In the genomic region with DNA sequence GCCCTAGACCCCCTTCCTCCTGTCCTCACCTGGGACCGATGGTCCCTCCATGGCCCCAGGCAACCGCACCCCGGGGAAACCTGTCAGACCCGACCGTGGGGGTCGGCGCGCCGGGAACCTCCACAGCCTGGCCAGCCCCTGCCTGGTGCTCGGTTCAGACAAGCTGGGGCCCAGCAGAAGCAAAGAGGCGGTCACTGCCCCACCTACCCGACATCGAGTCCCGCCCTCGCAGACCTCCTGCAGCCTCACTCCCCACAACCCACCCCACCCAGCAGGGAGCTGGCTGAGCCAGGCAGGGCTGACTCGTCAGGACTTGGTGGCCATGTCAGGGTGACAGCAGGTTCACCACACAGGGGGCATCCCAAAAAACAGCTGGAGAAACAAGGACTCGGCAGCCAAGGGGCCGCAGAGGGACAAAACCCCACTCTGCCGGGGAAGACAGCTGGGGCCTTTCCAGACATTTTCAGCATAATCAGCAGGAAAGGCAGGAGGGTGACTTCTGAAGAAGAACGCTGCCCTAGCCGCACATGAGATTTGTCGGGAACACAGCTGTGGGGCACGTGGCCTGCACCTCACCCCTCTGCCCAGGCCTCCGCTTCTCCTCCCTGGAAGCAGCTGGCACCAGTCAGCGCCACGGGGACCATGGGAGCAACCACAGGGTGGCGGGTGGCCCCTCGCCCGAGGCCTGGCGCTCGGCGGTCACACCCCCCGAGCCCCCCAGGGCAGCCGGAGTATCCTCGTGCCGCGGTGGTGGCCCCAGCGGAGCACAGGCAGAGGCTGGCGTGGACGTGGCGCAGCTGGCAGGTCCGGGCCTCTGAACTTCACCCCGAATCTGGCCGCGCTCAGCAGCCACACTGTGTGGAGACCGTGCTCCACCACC, we compare ENCODE assay signal across 18 cellular contexts. TPM values are rescaled to one million over a fixed set of nuclear protein-coding genes. Genes with fewer than 3 reads are reported as not detected.
DNase-seq lines count a peak whose midpoint lies in the region; ATAC-seq, FAIRE-seq and TF ChIP-seq lines count a peak whose summit lies in the region.
"Had no signal": no experiment of that assay in that cellular context is flagged by ENCODE, and none has a peak within 500 bp of the region (broad histone marks: within the 10 kb centered on the region; RNA-seq: fewer than 3 reads in every experiment).

No MANE protein-coding gene starts in this region.

- no peak for ATAC-seq in A549
- no peak for ATAC-seq in central memory CD8-positive, alpha-beta T cell (replicated peaks; ENCODE audit: extremely low read depth, poor library complexity, severe bottlenecking)
- ATAC-seq in psoas muscle: no peak
- ATAC-seq in activated naive CD4-positive, alpha-beta T cell treated with anti-CD3 and anti-CD28 coated beads, Interleukin-2, amount 50 U/mL, for 72 hours: no peak

- H3K27ac ChIP-seq in A549 (peak overlapping the region in 1 of 2 experiments; percentile 15; a peak in 2 of 6 replicates), HEK293 (ENCODE audit: extremely low read depth, low read depth, low read length) (no peak overlapping the region), psoas muscle (peak overlapping the region; percentile 66), sigmoid colon (no peak overlapping the region), stomach (no peak overlapping the region)

- H3K4me2 ChIP-seq in A549: no peak overlapping the region

- H3K4me1 ChIP-seq in A549: peaks cover 22% of the 10 kb centered on the region
- 0 out of 2 replicates have a peak, but pooled peaks cover 3% of the 10 kb centered on the region for H3K4me1 ChIP-seq in HEK293 (ENCODE audit: control insufficient read depth, insufficient read depth, low read length)
- H3K4me1 ChIP-seq in psoas muscle: peaks cover 10% of the 10 kb centered on the region
- H3K4me1 ChIP-seq in sigmoid colon: peaks cover 0 to 19% (median 16%) of the 10 kb centered on the region in 4 donors
- H3K4me1 ChIP-seq in stomach: peaks cover 14 to 21% (median 20%) of the 10 kb centered on the region in 4 donors

- H3K9me3 ChIP-seq in A549: no peaks in the 10 kb centered on the region
- no peaks in the 10 kb centered on the region for H3K9me3 ChIP-seq in HEK293 (ENCODE audit: control insufficient read depth, insufficient read depth, low read depth, low read length)
- H3K9me3 ChIP-seq in psoas muscle: no peaks in the 10 kb centered on the region
- no peaks in the 10 kb centered on the region for H3K9me3 ChIP-seq in sigmoid colon
- H3K9me3 ChIP-seq in stomach: no peaks in the 10 kb centered on the region

- TF ChIP-seq EP300 in A549 (IDR thresholded peaks at IDR 0.05) (no peak), sigmoid colon (IDR thresholded peaks at IDR 0.05) (no peak), stomach (IDR thresholded peaks at IDR 0.05) (no peak)

- TF ChIP-seq POLR2A in A549 (IDR thresholded peaks at IDR 0.05; ENCODE audit: low read length) (no peak), sigmoid colon (IDR thresholded peaks at IDR 0.05) (no peak), stomach (IDR thresholded peaks at IDR 0.05) (no peak)

- H3K27me3 ChIP-seq in psoas muscle (ENCODE audit: insufficient read depth in 3 of 3, low read length in 2 of 3) (no peaks in the 10 kb centered on the region), sigmoid colon (no peaks in the 10 kb centered on the region), stomach (no peaks in the 10 kb centered on the region)

- H3K27ac Mint-ChIP-seq in central memory CD8-positive, alpha-beta T cell (ENCODE audit: low read depth): peak overlapping the region; percentile 74
- H3K27ac Mint-ChIP-seq in activated naive CD4-positive, alpha-beta T cell treated with anti-CD3 and anti-CD28 coated beads, Interleukin-2, amount 50 U/mL, for 72 hours: no peak overlapping the region
- H3K27ac Mint-ChIP-seq: CD4-positive, CD25-positive, alpha-beta regulatory T cell had no signal

- peaks cover 15% of the 10 kb centered on the region for H3K4me1 Mint-ChIP-seq in central memory CD8-positive, alpha-beta T cell

- no peak for TF ChIP-seq RAD21 in A549 (conservative IDR thresholded peaks at IDR 0.05 in 1 of 2, IDR thresholded peaks at IDR 0.05 in 1 of 2)

- peaks cover 0 to 28% of the 10 kb centered on the region in 2 experiments; a peak in 1 of 3 replicates for H3K36me3 ChIP-seq in HEK293 (ENCODE audit: control insufficient read depth in 2 of 2, insufficient read depth in 1 of 2, low read length in 2 of 2)
- peaks cover 0 to 26% of the 10 kb centered on the region in 2 donors for H3K36me3 ChIP-seq in psoas muscle (ENCODE audit: insufficient read depth in 1 of 2, low read depth in 1 of 2)
- peaks cover 5 to 33% (median 6%) of the 10 kb centered on the region in 4 donors for H3K36me3 ChIP-seq in sigmoid colon
- H3K36me3 ChIP-seq in stomach: peaks cover 23 to 62% (median 56%) of the 10 kb centered on the region in 4 donors

- no peak for DNase-seq in A549 (ENCODE audit: low read depth in 1 of 2, low spot score in 1 of 2)
- DNase-seq in central memory CD8-positive, alpha-beta T cell (ENCODE audit: low spot score in 2 of 2): no peak
- DNase-seq in psoas muscle: no peak
- no peak for DNase-seq in activated naive CD4-positive, alpha-beta T cell treated with anti-CD3 and anti-CD28 coated beads, Interleukin-2, amount 50 U/mL, for 72 hours (ENCODE audit: low spot score in 2 of 2)
- no peak for DNase-seq in sigmoid colon
- no peak for DNase-seq in stomach
- DNase-seq: CD4-positive, CD25-positive, alpha-beta regulatory T cell; COR-L47; DMS79; H9; KG1; NCI-H1105 treated with DMSO at 0.1 percent for 48 hours; NCI-H2029 treated with DMSO at 0.1 percent for 48 hours; NCI-H226; NCI-H510A treated with DMSO at 0.1 percent for 48 hours; NCI-H748 treated with DMSO at 0.1 percent for 48 hours had no signal

- no peak overlapping the region for H3K4me3 Mint-ChIP-seq in central memory CD8-positive, alpha-beta T cell
- H3K4me3 Mint-ChIP-seq: CD4-positive, CD25-positive, alpha-beta regulatory T cell; H9 had no signal

- FAIRE-seq in A549 (lab: Jason Lieb, UNC): no peak
- FAIRE-seq: GM19239 had no signal

- intact Hi-C loops in psoas muscle (cut with DNase I) (loop anchor here (5.0 kb wide), 2 partner anchors 38 to 333 kb away; a partner anchor contains a TSS), sigmoid colon (cut with DNase I) (no loop called here), stomach (cut with DNase I; ENCODE audit: low total_unique reads) (no loop called here)

- POLR2A ChIA-PET in A549 (lab: Yijun Ruan, JAX) (no interaction called here), HEK293 (lab: Yijun Ruan, JAX) (no interaction called here)

- TF ChIP-seq CTCF in A549 (IDR thresholded peaks at IDR 0.05) (no peak), HEK293 (tag by site-specific recombination; IDR thresholded peaks at IDR 0.05) (no peak), psoas muscle (IDR thresholded peaks at IDR 0.05) (no peak), sigmoid colon (IDR thresholded peaks at IDR 0.05) (no peak), stomach (IDR thresholded peaks at IDR 0.05) (no peak)

- 92% methylated on average over 27 of the region's 46 CpGs for WGBS in A549 (ENCODE audit: missing lambda C conversion rate)
- WGBS in psoas muscle, 3 donors: 64 to 79% (median 67%) methylated on average over 42 to 46 of the region's 46 CpGs
- WGBS in sigmoid colon, 2 donors: 95% methylated on average over 46 of the region's 46 CpGs
- WGBS in stomach, 5 donors: 91 to 94% (median 92%) methylated on average over 6 to 46 of the region's 46 CpGs

- H3K4me3 ChIP-seq in A549 (no peak overlapping the region), HEK293 (ENCODE audit: low read depth, low read length) (no peak overlapping the region), psoas muscle (peak overlapping the region; percentile 38), sigmoid colon (no peak overlapping the region), stomach (no peak overlapping the region)

- no peaks in the 10 kb centered on the region for H3K27me3 Mint-ChIP-seq in central memory CD8-positive, alpha-beta T cell
- H3K27me3 Mint-ChIP-seq: CD4-positive, CD25-positive, alpha-beta regulatory T cell had no signal

- CTCF ChIA-PET in A549 (lab: Yijun Ruan, JAX): interaction anchor here (0.9 to 11.4 kb wide), 2 partner anchors 12 to 24 kb away, joined by 3 to 127 read pairs; no protein-coding TSS in a partner anchor
- CTCF ChIA-PET in HEK293 (lab: Yijun Ruan, JAX): interaction anchor here (0.6 to 1.4 kb wide), 4 partner anchors 11 to 629 kb away, joined by 3 to 7 read pairs (median 4); a partner anchor contains a TSS

- peaks cover 18% of the 10 kb centered on the region for H3K36me3 Mint-ChIP-seq in central memory CD8-positive, alpha-beta T cell (ENCODE audit: insufficient read depth)
- peaks cover 4 to 12% of the 10 kb centered on the region in 2 donors for H3K36me3 Mint-ChIP-seq in activated naive CD4-positive, alpha-beta T cell treated with anti-CD3 and anti-CD28 coated beads, Interleukin-2, amount 50 U/mL, for 72 hours
- H3K36me3 Mint-ChIP-seq: CD4-positive, CD25-positive, alpha-beta regulatory T cell had no signal

- H3K9me3 Mint-ChIP-seq in central memory CD8-positive, alpha-beta T cell: no peaks in the 10 kb centered on the region
- no peaks in the 10 kb centered on the region for H3K9me3 Mint-ChIP-seq in activated naive CD4-positive, alpha-beta T cell treated with anti-CD3 and anti-CD28 coated beads, Interleukin-2, amount 50 U/mL, for 72 hours
- H3K9me3 Mint-ChIP-seq: CD4-positive, CD25-positive, alpha-beta regulatory T cell; H9 had no signal

RNA-seq across cellular contexts. Expression of a gene that starts 22.9 kb away (rescaled TPM):
- polyA plus RNA-seq in A549 (2011; rRNA removed) (24.2 and 25.3 TPM in 2 replicates), A549 (2017; fragmentation: RNase III; extraction: RNeasy Plus Mini Kit Qiagen cat#74134 plus additional on column Dnase treatment) (21.9 to 24.2 TPM (median 23.4 TPM) in 3 replicates), psoas muscle (10 to 100 TPM; 29.5 to 31.2 (median 30.7) TPM), sigmoid colon (10 to 100 TPM; 28.0 to 46.0 (median 30.6) TPM), stomach (10 to 100 TPM; 30.0 to 56.1 (median 30.4) TPM)
- 54.1 and 57.2 TPM in 2 replicates for polyA plus RNA-seq in A549 (2012; cell fraction: cytosol; rRNA removed)
- 124 and 128 TPM in 2 replicates for polyA plus RNA-seq in A549 (2012; cell fraction: nucleus; rRNA removed)
- polyA minus RNA-seq in A549 (2011; rRNA and poly(A)+ RNA removed): 10.2 and 13.5 TPM in 2 replicates
- total RNA-seq in psoas muscle (10 to 100 TPM; 27.9 to 36.6 (median 32.5) TPM), sigmoid colon (10 to 100 TPM; 42.1 to 60.1 (median 43.7) TPM), stomach (10 to 100 TPM; 32.5 to 87.9 (median 42.0) TPM)
- total RNA-seq in activated naive CD4-positive, alpha-beta T cell treated with anti-CD3 and anti-CD28 coated beads, Interleukin-2, amount 50 U/mL, for 72 hours: 10 to 100 TPM; 21.7 to 25.4 TPM

RNA-seq across cellular contexts. Expression of a gene that starts 23.0 kb away (rescaled TPM):
- polyA plus RNA-seq in A549 (2011; rRNA removed) (27.2 and 32.6 TPM in 2 replicates), A549 (2017; fragmentation: RNase III; extraction: RNeasy Plus Mini Kit Qiagen cat#74134 plus additional on column Dnase treatment) (50.9 to 52.3 TPM (median 51.7 TPM) in 3 replicates), psoas muscle (100 to 1,000 TPM in 2 of 3 donors, 10 to 100 TPM in 1; 55.1 to 109 (median 107) TPM), sigmoid colon (10 to 100 TPM; 59.0 to 69.1 (median 66.9) TPM), stomach (10 to 100 TPM; 65.6 to 74.5 (median 71.9) TPM)
- polyA plus RNA-seq in A549 (2012; cell fraction: cytosol; rRNA removed): 83.2 and 96.4 TPM in 2 replicates
- polyA plus RNA-seq in A549 (2012; cell fraction: nucleus; rRNA removed): 54.3 and 67.4 TPM in 2 replicates
- 18.3 and 18.5 TPM in 2 replicates for polyA minus RNA-seq in A549 (2011; rRNA and poly(A)+ RNA removed)
- total RNA-seq in psoas muscle (10 to 100 TPM; 40.0 to 55.3 (median 43.2) TPM), sigmoid colon (100 to 1,000 TPM in 2 of 4 donors, 10 to 100 TPM in 2; 83.4 to 107 (median 98.3) TPM), stomach (100 to 1,000 TPM in 1 of 5 donors, 10 to 100 TPM in 3, 1 to 10 TPM in 1; 9.3 to 441 (median 41.1) TPM)
- 10 to 100 TPM; 34.4 to 50.8 TPM for total RNA-seq in activated naive CD4-positive, alpha-beta T cell treated with anti-CD3 and anti-CD28 coated beads, Interleukin-2, amount 50 U/mL, for 72 hours

RNA-seq across cellular contexts. Expression of a gene that starts 39.8 kb away (rescaled TPM):
- polyA plus RNA-seq in A549 (2011; rRNA removed): 17.2 and 20.7 TPM in 2 replicates
- polyA plus RNA-seq in A549 (2012; cell fraction: cytosol; rRNA removed): 47.0 and 63.2 TPM in 2 replicates
- polyA plus RNA-seq in A549 (2012; cell fraction: nucleus; rRNA removed): 182 and 202 TPM in 2 replicates
- polyA plus RNA-seq in A549 (2017; fragmentation: RNase III; extraction: RNeasy Plus Mini Kit Qiagen cat#74134 plus additional on column Dnase treatment): 37.6 to 41.2 TPM (median 38.2 TPM) in 3 replicates
- polyA minus RNA-seq in A549 (2011; rRNA and poly(A)+ RNA removed): 6.3 and 10.8 TPM in 2 replicates
- 10 to 100 TPM; 21.9 to 41.0 (median 34.2) TPM for total RNA-seq in psoas muscle
- polyA plus RNA-seq in psoas muscle: 10 to 100 TPM; 17.3 to 58.7 (median 19.2) TPM
- total RNA-seq in activated naive CD4-positive, alpha-beta T cell treated with anti-CD3 and anti-CD28 coated beads, Interleukin-2, amount 50 U/mL, for 72 hours: 10 to 100 TPM; 38.0 to 72.1 TPM
- total RNA-seq in sigmoid colon: 10 to 100 TPM; 19.6 to 29.1 (median 20.7) TPM
- polyA plus RNA-seq in sigmoid colon: 10 to 100 TPM in 2 of 3 donors, 1 to 10 TPM in 1; 2.1 to 13.0 (median 10.8) TPM
- total RNA-seq in stomach: 10 to 100 TPM; 13.6 to 75.0 (median 50.2) TPM
- 1 to 10 TPM; 4.8 to 5.5 (median 5.0) TPM for polyA plus RNA-seq in stomach

RNA-seq across cellular contexts. Expression of a gene that starts 41.2 kb away (rescaled TPM):
- polyA plus RNA-seq in A549 (2011; rRNA removed) (0.31 and 0.42 TPM in 2 replicates), A549 (2017; fragmentation: RNase III; extraction: RNeasy Plus Mini Kit Qiagen cat#74134 plus additional on column Dnase treatment) (0.26 to 0.51 TPM (median 0.32 TPM) in 3 replicates), psoas muscle (1 to 10 TPM in 1 of 3 donors, under 1 TPM in 2; 0.62 to 1.1 (median 0.79) TPM), sigmoid colon (1 to 10 TPM in 2 of 3 donors, under 1 TPM in 1; 0.60 to 5.5 (median 1.8) TPM), stomach (1 to 10 TPM; 1.5 to 3.6 (median 2.5) TPM)
- 0.32 and 0.52 TPM in 2 replicates for polyA plus RNA-seq in A549 (2012; cell fraction: cytosol; rRNA removed)
- 4.1 and 5.1 TPM in 2 replicates for polyA plus RNA-seq in A549 (2012; cell fraction: nucleus; rRNA removed)
- 0.66 and 1.4 TPM in 2 replicates for polyA minus RNA-seq in A549 (2011; rRNA and poly(A)+ RNA removed)
- total RNA-seq in psoas muscle (1 to 10 TPM in 3 of 4 donors, under 1 TPM in 1; 0.38 to 3.5 (median 1.9) TPM), sigmoid colon (1 to 10 TPM in 3 of 4 donors, not detected in 1; 1.1 to 1.8 (median 1.6) TPM), stomach (10 to 100 TPM in 1 of 5 donors, 1 to 10 TPM in 4; 3.7 to 94.7 (median 6.7) TPM)
- total RNA-seq in activated naive CD4-positive, alpha-beta T cell treated with anti-CD3 and anti-CD28 coated beads, Interleukin-2, amount 50 U/mL, for 72 hours: 1 to 10 TPM in 1 of 2 donors, under 1 TPM in 1; 0.34 to 1.9 TPM

RNA-seq across cellular contexts. Expression of a gene that starts 45.9 kb away (rescaled TPM):
- 33.0 and 35.4 TPM in 2 replicates for polyA plus RNA-seq in A549 (2011; rRNA removed)
- polyA plus RNA-seq in A549 (2012; cell fraction: cytosol; rRNA removed): 44.4 and 52.5 TPM in 2 replicates
- 33.0 and 37.6 TPM in 2 replicates for polyA plus RNA-seq in A549 (2012; cell fraction: nucleus; rRNA removed)
- polyA plus RNA-seq in A549 (2017; fragmentation: RNase III; extraction: RNeasy Plus Mini Kit Qiagen cat#74134 plus additional on column Dnase treatment): 21.5 to 23.6 TPM (median 23.0 TPM) in 3 replicates
- 7.6 and 15.3 TPM in 2 replicates for polyA minus RNA-seq in A549 (2011; rRNA and poly(A)+ RNA removed)
- 10 to 100 TPM; 11.7 to 22.8 (median 19.4) TPM for total RNA-seq in psoas muscle
- polyA plus RNA-seq in psoas muscle: 10 to 100 TPM; 27.1 to 66.5 (median 63.7) TPM
- total RNA-seq in activated naive CD4-positive, alpha-beta T cell treated with anti-CD3 and anti-CD28 coated beads, Interleukin-2, amount 50 U/mL, for 72 hours: 10 to 100 TPM; 12.4 to 15.2 TPM
- total RNA-seq in sigmoid colon: 10 to 100 TPM in 3 of 4 donors, 1 to 10 TPM in 1; 8.3 to 17.4 (median 15.6) TPM
- polyA plus RNA-seq in sigmoid colon: 10 to 100 TPM; 25.8 to 32.6 (median 27.0) TPM
- total RNA-seq in stomach: 10 to 100 TPM in 2 of 5 donors, 1 to 10 TPM in 1, not detected in 2; 3.3 to 21.1 (median 16.3) TPM
- polyA plus RNA-seq in stomach: 10 to 100 TPM; 21.0 to 22.8 (median 21.2) TPM

Comparison
In these comparisons a context has a peak if more than half of its experiments do, and no peak if none do; other contexts are left out.
1. intact Hi-C loops: an anchor here in psoas muscle (5.0 kb wide); none called in sigmoid colon and stomach.